Comparison of ENCODE assay signal across 16 cellular contexts in genomic region chr5:126871441-126871840, GRCh38.
A peak's percentile ranks its signal among the peaks of the same experiment; 100 is the strongest.
DNase-seq lines count a peak whose midpoint lies in the region; ATAC-seq, FAIRE-seq and TF ChIP-seq lines count a peak whose summit lies in the region.
"Had no signal": no experiment of that assay in that cellular context is flagged by ENCODE, and none has a peak within 500 bp of the region (broad histone marks: within the 10 kb centered on the region; RNA-seq: fewer than 3 reads in every experiment).

No MANE protein-coding gene starts in this region.

- no peak for TF ChIP-seq EP300 in K562 (IDR thresholded peaks at IDR 0.05; ENCODE audit: low read length)

- no peaks in the 10 kb centered on the region for H3F3A ChIP-seq in GM23248 (ENCODE audit: insufficient read depth)

- no peak for TF ChIP-seq RAD21 in K562 (CRISPR knock-in tag; conservative IDR thresholded peaks at IDR 0.05 in 1 of 2, IDR thresholded peaks at IDR 0.05 in 1 of 2)

- no peak for FAIRE-seq in K562 (lab: Jason Lieb, UNC)
- FAIRE-seq: RCC 7860 had no signal

- no peaks in the 10 kb centered on the region for H4K20me1 ChIP-seq in GM23248 (ENCODE audit: insufficient read depth)
- no peaks in the 10 kb centered on the region for H4K20me1 ChIP-seq in K562 (replicated peaks; ENCODE audit: control insufficient read depth, insufficient read depth, low read length)

- DNase-seq in GM23248 (peak; percentile 40), NB4 (ENCODE audit: low read depth) (peak; percentile 35), K562 (ENCODE audit: extremely low read depth in 1 of 4, low spot score in 3 of 4) (no peak), islet precursor cell (peak; percentile 16), NAMALWA (ENCODE audit: low spot score) (no peak), epidermal melanocyte (ENCODE audit: insufficient read length, low spot score) (no peak), GM10248 (ENCODE audit: extremely low spot score) (no peak)
- DNase-seq: BE2C, DMS 273 treated with DMSO at 0.1 percent for 48 hours, H9, NCI-H187 treated with DMSO at 0.1 percent for 48 hours, NCI-H2171, NCI-H446 treated with DMSO at 0.1 percent for 48 hours, NCI-H748 treated with DMSO at 0.1 percent for 48 hours, SHP77 treated with DMSO at 0.1 percent for 48 hours had no signal

- in situ Hi-C loops in GM23248 (cut with MboI) (no loop called here), K562 (cut with MboI) (no loop called here)

- H3K9ac ChIP-seq in GM23248 (no peak overlapping the region), K562 (ENCODE audit: insufficient read depth in 1 of 2, low read depth in 2 of 2, low read length in 2 of 2) (no peak overlapping the region)

- intact Hi-C loops in K562 (cut with micrococcal nuclease): no loop called here

- H3K9me1 ChIP-seq in K562 (ENCODE audit: control insufficient read depth, insufficient read depth, low read length): no peaks in the 10 kb centered on the region

- H3K9me2 ChIP-seq in GM23248 (ENCODE audit: insufficient read depth): no peaks in the 10 kb centered on the region

- H2AFZ ChIP-seq in GM23248 (no peak overlapping the region), K562 (ENCODE audit: low read depth, low read length) (no peak overlapping the region)

- TF ChIP-seq CTCF in NB4 (IDR thresholded peaks at IDR 0.05; ENCODE audit: low read depth, low read length): no peak
- TF ChIP-seq CTCF in K562 (IDR thresholded peaks at IDR 0.05 in 2 of 3, conservative IDR thresholded peaks at IDR 0.05 in 1 of 3; ENCODE audit: insufficient read depth in 2 of 3, low read depth in 1 of 3, low read length in 3 of 3): no peak
- no peak for TF ChIP-seq CTCF in GM10248 (IDR thresholded peaks at IDR 0.05; ENCODE audit: control extremely low read depth, extremely low read depth, low read depth, missing control alignments)

- H3K27ac ChIP-seq in GM23248 (no peak overlapping the region), K562 (ENCODE audit: extremely low read depth, low read depth, low read length) (no peak overlapping the region)

- H3K27me3 ChIP-seq in GM23248 (replicated peaks; ENCODE audit: insufficient read depth) (no peaks in the 10 kb centered on the region), K562 (ENCODE audit: control insufficient read depth in 2 of 2, insufficient read depth in 2 of 2, low read length in 2 of 2) (no peaks in the 10 kb centered on the region)
- H3K27me3 ChIP-seq: BE2C had no signal

- H3K4me2 ChIP-seq in GM23248 (ENCODE audit: unreplicated experiment): no peak overlapping the region
- H3K4me2 ChIP-seq in K562 (ENCODE audit: insufficient read depth, low read length): no peak overlapping the region

- WGBS in GM23248 (ENCODE audit: low coverage in 1 of 2, low lambda C conversion rate in 2 of 2, missing lambda C conversion rate in 2 of 2), 2 experiments: 93 to 98% methylated on average over 6 of the region's 6 CpGs
- WGBS in K562 (ENCODE audit: insufficient coverage, low coverage, missing lambda C conversion rate): 81% methylated on average over 5 of the region's 6 CpGs

- no peak overlapping the region for H3K4me3 ChIP-seq in GM23248
- H3K4me3 ChIP-seq in NB4 (ENCODE audit: low read depth, low read length): no peak overlapping the region
- H3K4me3 ChIP-seq in K562: no peak overlapping the region

- no TSS peak for BruUV-seq in K562 (replicated peaks; lab: Mats Ljungman, UMichigan)

- H3K79me2 ChIP-seq in GM23248 (ENCODE audit: insufficient read depth) (no peaks in the 10 kb centered on the region), K562 (ENCODE audit: control insufficient read depth, insufficient read depth, low read length) (no peaks in the 10 kb centered on the region)

- H3K4me1 ChIP-seq in GM23248 (ENCODE audit: insufficient read depth): 0 out of 2 replicates have a peak, but pooled peaks cover 4% of the 10 kb centered on the region
- H3K4me1 ChIP-seq in K562 (replicated peaks in 1 of 2; ENCODE audit: control insufficient read depth in 2 of 2, insufficient read depth in 2 of 2, low read length in 2 of 2): peaks cover 6 to 15% of the 10 kb centered on the region in 2 experiments
- H3K4me1 ChIP-seq: BE2C had no signal

- no peak for ATAC-seq in K562

- H3K9me3 ChIP-seq in GM23248 (ENCODE audit: low read depth) (no peaks in the 10 kb centered on the region), K562 (replicated peaks; ENCODE audit: control insufficient read depth, insufficient read depth, low read depth, low read length) (no peaks in the 10 kb centered on the region)
- H3K9me3 ChIP-seq: BE2C had no signal

- H3K36me3 ChIP-seq in GM23248 (ENCODE audit: low read depth): no peaks in the 10 kb centered on the region
- H3K36me3 ChIP-seq in K562 (ENCODE audit: control insufficient read depth, insufficient read depth, low read length): peaks cover 32% of the 10 kb centered on the region

- TF ChIP-seq POLR2A in NB4 (IDR thresholded peaks at IDR 0.05; ENCODE audit: extremely low read depth, insufficient read length) (no peak), K562 (conservative IDR thresholded peaks at IDR 0.05) (no peak)

- POLR2A ChIA-PET in K562 (lab: Yijun Ruan, JAX): no interaction called here
- POLR2A ChIA-PET in GM10248 (lab: Yijun Ruan, JAX): no interaction called here

- CTCF ChIA-PET in K562 (lab: Yijun Ruan, JAX; ENCODE audit: low intra/inter-chr PET ratio) (no interaction called here), GM10248 (lab: Yijun Ruan, JAX) (interaction anchor here (1.0 kb wide), 1 partner anchor 61 kb away, joined by 3 read pairs; no protein-coding TSS in a partner anchor)

TF ChIP-seq in K562, 482 proteins besides CTCF, POLR2A, EP300 and RAD21:
- peak; percentile 13 for TF ChIP-seq POLR2B (IDR thresholded peaks at IDR 0.05; ENCODE audit: low read depth, partially characterized antibody)
- 0 out of 2 replicates have a peak, but pooled peaks have one; percentile 30 for TF ChIP-seq CEBPB (tag; IDR thresholded peaks at IDR 0.05)
- no peak for TF ChIP-seq RHOXF2B (CRISPR knock-in tag; conservative IDR thresholded peaks at IDR 0.05)

Comparison
In these comparisons a context has a peak if more than half of its experiments do, and no peak if none do; other contexts are left out.
1. DNase-seq: peak in GM23248 (single experiment), NB4 (single experiment) and islet precursor cell (single experiment); none in K562 (0 of 4), NAMALWA (single experiment), epidermal melanocyte (single experiment) and GM10248 (single experiment).